ENCODE assay signal across 13 cellular contexts in the genomic region with DNA sequence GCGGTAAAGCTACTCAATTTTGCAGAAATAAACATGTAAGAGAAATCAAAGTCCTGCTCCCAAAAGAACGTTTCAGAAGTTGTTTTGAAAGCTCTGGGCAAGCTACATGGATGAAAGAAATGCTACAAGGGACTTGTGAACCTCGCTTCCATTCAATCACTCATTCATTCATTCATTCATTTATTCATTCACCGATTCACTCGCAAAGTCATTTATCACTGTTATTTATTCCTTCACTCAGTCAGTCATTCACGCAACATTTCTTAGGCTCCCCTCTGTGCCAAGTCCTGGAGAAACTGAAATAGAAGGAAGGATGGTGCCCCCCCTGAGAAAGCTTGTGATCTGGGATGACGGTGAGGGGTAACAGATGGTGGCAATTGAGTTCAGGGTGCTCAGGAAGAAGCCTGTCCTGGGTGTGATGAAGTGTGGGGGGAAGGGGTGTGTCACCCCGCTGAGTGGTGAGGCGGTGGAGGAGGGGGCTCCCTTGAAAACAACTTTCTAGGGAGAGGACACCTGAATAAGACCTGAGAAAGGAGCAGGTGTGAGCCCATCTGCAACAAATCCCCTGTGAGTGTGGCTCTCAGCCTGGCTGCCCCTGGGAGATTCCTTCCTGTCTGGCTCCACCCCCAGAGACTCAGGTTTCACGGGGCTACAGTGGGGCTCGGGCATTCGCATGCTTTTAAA. TPM values are rescaled to one million over a fixed set of nuclear protein-coding genes. Genes with fewer than 3 reads are reported as not detected.
DNase-seq lines count a peak whose midpoint lies in the region; ATAC-seq, FAIRE-seq and TF ChIP-seq lines count a peak whose summit lies in the region.
"Had no signal": no experiment of that assay in that cellular context is flagged by ENCODE, and none has a peak within 500 bp of the region (broad histone marks: within the 10 kb centered on the region; RNA-seq: fewer than 3 reads in every experiment).

No MANE protein-coding gene starts in this region.

- H3K9me3 ChIP-seq in OCI-LY7 (ENCODE audit: low read length), result no peaks in the 10 kb centered on the region
- H3K9me3 ChIP-seq: suprapubic skin had no signal

- FAIRE-seq in HTR-8/SVneo (lab: Jason Lieb, UNC), result no peak
- FAIRE-seq: small intestine had no signal

- H4K20me1 ChIP-seq in OCI-LY7 (ENCODE audit: insufficient read depth, low read length), result no peaks in the 10 kb centered on the region

- peak overlapping the region; percentile 30 for H3K4me2 ChIP-seq in OCI-LY7 (ENCODE audit: low read length)

- ATAC-seq in HG03378 (IDR thresholded peaks at IDR 0.05; ENCODE audit: unreplicated experiment), result no peak
- ATAC-seq: foreskin keratinocyte, left lobe of liver had no signal

- POLR2A ChIA-PET in OCI-LY7 (lab: Charles Lee), result interaction anchor here (0.6 to 0.9 kb wide), 3 partner anchors 16 to 301 kb away, joined by 3 to 5 read pairs (median 3); no protein-coding TSS in a partner anchor

- BruUV-seq in OCI-LY7 (replicated peaks; lab: Mats Ljungman, UMichigan), result no TSS peak

- intact Hi-C loops in OCI-LY7 (cut with micrococcal nuclease; ENCODE audit: unreplicated experiment), result no loop called here

- no peaks in the 10 kb centered on the region for H3K9me2 ChIP-seq in OCI-LY7 (ENCODE audit: insufficient read depth, low read length)

- no peak for TF ChIP-seq CTCF in OCI-LY7 (conservative IDR thresholded peaks at IDR 0.05; ENCODE audit: low read length)

- H3K27ac ChIP-seq in OCI-LY7 (ENCODE audit: low read depth, low read length, poor library complexity, severe bottlenecking), result no peak overlapping the region
- H3K27ac ChIP-seq: foreskin keratinocyte, suprapubic skin had no signal

- H3K79me2 ChIP-seq in OCI-LY7 (ENCODE audit: insufficient read depth, low read depth, low read length), result no peaks in the 10 kb centered on the region

- peaks cover 10% of the 10 kb centered on the region for H3K4me1 ChIP-seq in OCI-LY7 (ENCODE audit: insufficient read depth, low read length, poor library complexity, severe bottlenecking)
- H3K4me1 ChIP-seq: foreskin keratinocyte had no signal

- CTCF ChIA-PET in OCI-LY7 (lab: Charles Lee; ENCODE audit: unreplicated experiment), result no interaction called here

- peak; percentile 70 for DNase-seq in DMS 273 (lab: John Stamatoyannopoulos, UW; ENCODE audit: unreplicated experiment)
- DNase-seq in HTR-8/SVneo (ENCODE audit: insufficient read length, low spot score), result peak; percentile 60
- DNase-seq in OCI-LY7 (ENCODE audit: low spot score), result peak; percentile 60
- peak; percentile 84 for DNase-seq in iPS-NIHi7 (ENCODE audit: extremely low spot score)
- DNase-seq in NCI-H1092 (lab: John Stamatoyannopoulos, UW), result no peak
- no peak for DNase-seq in activated CD4-positive, CD25-positive, alpha-beta regulatory T cell (lab: John Stamatoyannopoulos, UW)
- DNase-seq: foreskin keratinocyte, small intestine had no signal

- H3K36me3 ChIP-seq in OCI-LY7 (ENCODE audit: insufficient read depth, low read length), result no peaks in the 10 kb centered on the region
- H3K36me3 ChIP-seq: suprapubic skin had no signal

- no peak overlapping the region for H3K4me3 ChIP-seq in OCI-LY7 (ENCODE audit: low read depth, low read length, poor library complexity, severe bottlenecking)
- H3K4me3 ChIP-seq: suprapubic skin had no signal

- no peak overlapping the region for H2AFZ ChIP-seq in OCI-LY7 (ENCODE audit: low read length)

RNA-seq across cellular contexts. Expression of gene PRSS54, which starts 36.3 kb away (rescaled TPM):
- total RNA-seq in OCI-LY7 (2014; rRNA removed; shearing (Covaris generic)), result not detected in 2 replicates
- total RNA-seq in OCI-LY7 (2022), result not detected in 2 replicates
- total RNA-seq: activated T-helper 2 cell treated with anti-CD3 and anti-CD28 coated beads, Interferon-gamma antibody, Interleukin-2, Interleukin-4, amounts not matched to agents 10 μg/mL and 5 μg/mL and 100 μg/mL, durations not matched to agents 14 hours and 24 hours and 36 hours; foreskin keratinocyte; left lobe of liver; suprapubic skin; T-helper 1 cell treated with Interleukin-12 subunit alpha and Interleukin-12 subunit beta and Interleukin-4 antibody, amounts not matched to agents 30 ng/mL and 1 ng/mL, for 36 hours had no signal

Comparison
In these comparisons a context has a peak if more than half of its experiments do, and no peak if none do; other contexts are left out.
1. DNase-seq: peak in DMS 273 (single experiment), HTR-8/SVneo (single experiment), OCI-LY7 (single experiment) and iPS-NIHi7 (single experiment); none in NCI-H1092 (single experiment) and activated CD4-positive, CD25-positive, alpha-beta regulatory T cell (0 of 4).